8 cellular contexts compared by ENCODE assay signal in genomic region chrX:71096702-71097032, GRCh38. TPM values are rescaled to one million over a fixed set of nuclear protein-coding genes. Genes with fewer than 3 reads are reported as not detected.
DNase-seq lines count a peak whose midpoint lies in the region; ATAC-seq and TF ChIP-seq lines count a peak whose summit lies in the region.

No MANE protein-coding gene starts in this region.

- TF ChIP-seq CTCF in GM12864 (IDR thresholded peaks at IDR 0.05; ENCODE audit: low read depth, low read length, missing control alignments) (no peak), glutamatergic neuron (IDR thresholded peaks at IDR 0.05; ENCODE audit: partially characterized antibody, unreplicated experiment) (no peak), sigmoid colon (IDR thresholded peaks at IDR 0.05) (no peak)

- DNase-seq in GM12864 (ENCODE audit: low read depth) (no peak), T-helper 17 cell (no peak), glutamatergic neuron (no peak), sigmoid colon (no peak), NCI-H1105 (lab: John Stamatoyannopoulos, UW) (no peak)
- no peak for DNase-seq in activated effector memory CD4-positive, alpha-beta T cell treated with Interleukin-2 at 50 U/mL for 16 hours
- DNase-seq in activated CD4-positive, alpha-beta T cell treated with anti-CD3 and anti-CD28 coated beads for 48 hours, result no peak

- H3K27me3 ChIP-seq in sigmoid colon, result no peaks in the 10 kb centered on the region

- ATAC-seq in T-helper 17 cell, result no peak
- no peak for ATAC-seq in esophagus mucosa

- H3K36me3 ChIP-seq in sigmoid colon, result no peaks in the 10 kb centered on the region

- peaks cover 0 to 22% (median 10%) of the 10 kb centered on the region in 4 donors for H3K4me1 ChIP-seq in sigmoid colon

- no peak for TF ChIP-seq POLR2A in sigmoid colon (IDR thresholded peaks at IDR 0.05)

- intact Hi-C loops in sigmoid colon (cut with DNase I), result no loop called here

- no peaks in the 10 kb centered on the region for H3K9me3 ChIP-seq in T-helper 17 cell (ENCODE audit: control insufficient read depth, low read length, poor library complexity, severe bottlenecking)
- no peaks in the 10 kb centered on the region for H3K9me3 ChIP-seq in sigmoid colon

- H3K4me1 Mint-ChIP-seq in T-helper 17 cell, result peaks cover 32% of the 10 kb centered on the region
- H3K4me1 Mint-ChIP-seq in glutamatergic neuron (ENCODE audit: low read depth, unreplicated experiment), result peaks cover 16% of the 10 kb centered on the region

- H3K36me3 Mint-ChIP-seq in T-helper 17 cell (ENCODE audit: low read depth) (no peaks in the 10 kb centered on the region), glutamatergic neuron (ENCODE audit: unreplicated experiment) (no peaks in the 10 kb centered on the region)

- peak overlapping the region; percentile 74 to 78 (median 75) for H3K27ac ChIP-seq in sigmoid colon

- peaks cover 9% of the 10 kb centered on the region for H3K9me3 Mint-ChIP-seq in glutamatergic neuron (ENCODE audit: unreplicated experiment)

- no peak for TF ChIP-seq EP300 in sigmoid colon (IDR thresholded peaks at IDR 0.05)

- H3K4me3 ChIP-seq in GM12864 (ENCODE audit: low read depth, low read length) (peak overlapping the region; percentile 75), sigmoid colon (peak overlapping the region; percentile 43 to 62 (median 57))

- WGBS in sigmoid colon, 2 donors, result 1 to 3% methylated on average over 15 of the region's 15 CpGs

- H3K27ac Mint-ChIP-seq in T-helper 17 cell (peak overlapping the region; percentile 88), glutamatergic neuron (ENCODE audit: unreplicated experiment) (no peak overlapping the region)

- peak overlapping the region; percentile 96 for H3K4me3 Mint-ChIP-seq in T-helper 17 cell
- H3K4me3 Mint-ChIP-seq in glutamatergic neuron (ENCODE audit: unreplicated experiment), result peak overlapping the region; percentile 93

- H3K27me3 Mint-ChIP-seq in T-helper 17 cell (no peaks in the 10 kb centered on the region), glutamatergic neuron (ENCODE audit: unreplicated experiment) (no peaks in the 10 kb centered on the region)

RNA-seq across cellular contexts. Expression of gene FOXO4, which starts 1.0 kb away (rescaled TPM):
- total RNA-seq in T-helper 17 cell, result 10 to 100 TPM; 23.4 to 40.1 TPM
- total RNA-seq in glutamatergic neuron (ENCODE audit: unreplicated experiment), result 20.2 TPM
- 10 to 100 TPM; 22.1 to 34.6 (median 26.2) TPM for total RNA-seq in sigmoid colon
- 10 to 100 TPM; 14.7 to 27.3 (median 19.2) TPM for polyA plus RNA-seq in sigmoid colon
- 6.4 TPM for total RNA-seq in esophagus mucosa

RNA-seq across cellular contexts. Expression of gene CXorf65, which starts 9.9 kb away (rescaled TPM):
- total RNA-seq in T-helper 17 cell (10 to 100 TPM; 57.7 to 68.3 TPM), glutamatergic neuron (ENCODE audit: unreplicated experiment) (not detected), sigmoid colon (not detected), esophagus mucosa (not detected)
- 1 to 10 TPM in 1 of 3 donors, not detected in 2; 3.4 TPM for polyA plus RNA-seq in sigmoid colon

RNA-seq across cellular contexts. Expression of gene IL2RG, which starts 14.7 kb away (rescaled TPM):
- total RNA-seq in T-helper 17 cell (100 to 1,000 TPM; 347 to 400 TPM), glutamatergic neuron (ENCODE audit: unreplicated experiment) (not detected), sigmoid colon (1 to 10 TPM in 3 of 4 donors, not detected in 1; 1.7 to 8.1 (median 3.2) TPM), esophagus mucosa (1.9 TPM)
- 10 to 100 TPM; 14.4 to 90.1 (median 39.1) TPM for polyA plus RNA-seq in sigmoid colon

RNA-seq across cellular contexts. Expression of gene MED12, which starts 21.7 kb away (rescaled TPM):
- 10 to 100 TPM; 66.2 to 79.2 TPM for total RNA-seq in T-helper 17 cell
- total RNA-seq in glutamatergic neuron (ENCODE audit: unreplicated experiment), result 87.4 TPM
- total RNA-seq in sigmoid colon, result 10 to 100 TPM; 15.6 to 27.6 (median 24.4) TPM
- polyA plus RNA-seq in sigmoid colon, result 10 to 100 TPM in 2 of 3 donors, 1 to 10 TPM in 1; 4.9 to 17.4 (median 16.1) TPM
- total RNA-seq in esophagus mucosa, result 23.3 TPM

RNA-seq across cellular contexts. Expression of gene SNX12, which starts 28.5 kb away (rescaled TPM):
- 10 to 100 TPM; 32.4 to 35.4 TPM for total RNA-seq in T-helper 17 cell
- total RNA-seq in glutamatergic neuron (ENCODE audit: unreplicated experiment), result 86.5 TPM
- 10 to 100 TPM; 27.6 to 47.4 (median 38.6) TPM for total RNA-seq in sigmoid colon
- 10 to 100 TPM; 40.6 to 66.1 (median 52.7) TPM for polyA plus RNA-seq in sigmoid colon
- total RNA-seq in esophagus mucosa, result 57.3 TPM

Comparison
In these comparisons a context has a peak if more than half of its experiments do, and no peak if none do; other contexts are left out.
1. RNA of gene CXorf65, which starts 9.9 kb away (total RNA-seq): 57.7 to 68.3 TPM in T-helper 17 cell; not detected in glutamatergic neuron (single experiment), not detected in sigmoid colon and not detected in esophagus mucosa (single experiment); every median in the first group is over 10 times any median in the second.
2. RNA of gene IL2RG, which starts 14.7 kb away (total RNA-seq): 347 to 400 TPM in T-helper 17 cell; 1.7 to 8.1 TPM in sigmoid colon, 1.9 TPM in esophagus mucosa (single experiment) and not detected in glutamatergic neuron (single experiment); every median in the first group is over 10 times any median in the second.